In the genomic region with DNA sequence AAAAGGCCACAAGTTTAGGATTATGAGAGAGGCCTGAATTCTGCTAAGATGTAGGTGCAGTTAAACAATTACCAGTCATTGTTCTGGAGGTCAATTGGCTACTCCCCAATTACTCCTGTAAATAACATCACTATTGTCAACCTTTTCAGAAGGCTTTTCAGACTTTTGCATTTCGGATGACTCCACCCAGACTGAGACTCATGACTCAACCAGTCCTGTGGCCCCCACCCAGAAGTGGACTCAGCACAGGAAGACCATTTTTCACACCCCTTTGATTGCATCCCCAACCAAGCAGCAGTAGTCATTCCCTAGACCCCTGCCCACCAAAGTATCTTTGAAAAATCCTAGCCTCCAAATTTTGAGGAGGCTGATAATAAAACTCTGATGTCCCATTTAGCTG, we compare ENCODE assay signal across 24 cellular contexts.
DNase-seq lines count a peak whose midpoint lies in the region; ATAC-seq and TF ChIP-seq lines count a peak whose summit lies in the region.
"Had no signal": no experiment of that assay in that cellular context is flagged by ENCODE, and none has a peak within 500 bp of the region (broad histone marks: within the 10 kb centered on the region; RNA-seq: fewer than 3 reads in every experiment).

No MANE protein-coding gene starts in this region.

- H3K4me1 ChIP-seq in CD4-positive, CD25-positive, alpha-beta regulatory T cell (ENCODE audit: control insufficient read depth, insufficient read depth, low read length, poor library complexity, severe bottlenecking), result no peaks in the 10 kb centered on the region
- H3K4me1 ChIP-seq in mesendoderm (ENCODE audit: control insufficient read depth, low read depth, low read length), result peaks cover 12% of the 10 kb centered on the region
- H3K4me1 ChIP-seq in esophagus muscularis mucosa, result peaks cover 0 to 18% (median 3%) of the 10 kb centered on the region in 4 donors

- H3K9ac ChIP-seq in mesendoderm (ENCODE audit: low read length), result no peak overlapping the region

- no peak overlapping the region for H3K56ac ChIP-seq in mesendoderm (ENCODE audit: low read length)

- no peak overlapping the region for H3K4me2 ChIP-seq in mesendoderm (ENCODE audit: low read length)

- TF ChIP-seq EP300 in esophagus muscularis mucosa (IDR thresholded peaks at IDR 0.05), result no peak

- H3K36me3 Mint-ChIP-seq in CD4-positive, CD25-positive, alpha-beta regulatory T cell, result peaks cover 50% of the 10 kb centered on the region
- H3K36me3 Mint-ChIP-seq in naive thymus-derived CD8-positive, alpha-beta T cell, result peaks cover 4 to 61% (median 10%) of the 10 kb centered on the region in 3 donors

- no peaks in the 10 kb centered on the region for H3K27me3 ChIP-seq in CD4-positive, CD25-positive, alpha-beta regulatory T cell (ENCODE audit: control insufficient read depth, insufficient read depth, low read length)
- H3K27me3 ChIP-seq in mesendoderm (ENCODE audit: insufficient read depth, low read length, poor library complexity), result no peaks in the 10 kb centered on the region
- no peaks in the 10 kb centered on the region for H3K27me3 ChIP-seq in esophagus muscularis mucosa
- H3K27me3 ChIP-seq: SJCRH30 had no signal

- TF ChIP-seq CTCF in GM13976 (IDR thresholded peaks at IDR 0.05; ENCODE audit: borderline replicate concordance, control extremely low read depth, extremely low read depth, insufficient read depth, missing control alignments), result no peak
- no peak for TF ChIP-seq CTCF in esophagus muscularis mucosa (IDR thresholded peaks at IDR 0.05)

- no peak for ATAC-seq in CD4-positive, CD25-positive, alpha-beta regulatory T cell (ENCODE audit: low read depth in 2 of 2)
- ATAC-seq in naive thymus-derived CD8-positive, alpha-beta T cell, result no peak
- ATAC-seq: CD8-positive, alpha-beta T cell; HepG2; Right ventricle myocardium inferior had no signal

- no peaks in the 10 kb centered on the region for H3K27me3 Mint-ChIP-seq in CD4-positive, CD25-positive, alpha-beta regulatory T cell
- H3K27me3 Mint-ChIP-seq in naive thymus-derived CD8-positive, alpha-beta T cell, result no peaks in the 10 kb centered on the region

- no peaks in the 10 kb centered on the region for H3K79me1 ChIP-seq in mesendoderm (ENCODE audit: low read length)

- H3K4me3 Mint-ChIP-seq in CD4-positive, CD25-positive, alpha-beta regulatory T cell, result no peak overlapping the region
- H3K4me3 Mint-ChIP-seq in naive thymus-derived CD8-positive, alpha-beta T cell, result no peak overlapping the region
- H3K4me3 Mint-ChIP-seq: CD8-positive, alpha-beta T cell had no signal

- H3K18ac ChIP-seq in mesendoderm (ENCODE audit: low read length), result no peak overlapping the region

- TF ChIP-seq POLR2A in esophagus muscularis mucosa (IDR thresholded peaks at IDR 0.05; ENCODE audit: low read depth), result no peak

- H3K27ac ChIP-seq in CD4-positive, CD25-positive, alpha-beta regulatory T cell (ENCODE audit: insufficient read depth, low read length, poor library complexity, severe bottlenecking), result no peak overlapping the region
- H3K27ac ChIP-seq in mesendoderm (ENCODE audit: low read depth, low read length), result no peak overlapping the region
- no peak overlapping the region for H3K27ac ChIP-seq in esophagus muscularis mucosa (replicated peaks in 1 of 4)
- H3K27ac ChIP-seq: HL-60, SJCRH30 had no signal

- peak overlapping the region in 2 of 3 donors; percentile 23 to 54 for H3K27ac Mint-ChIP-seq in CD4-positive, CD25-positive, alpha-beta regulatory T cell
- no peak overlapping the region for H3K27ac Mint-ChIP-seq in naive thymus-derived CD8-positive, alpha-beta T cell
- H3K27ac Mint-ChIP-seq: CD8-positive, alpha-beta T cell had no signal

- no peak overlapping the region for H3K23ac ChIP-seq in mesendoderm (ENCODE audit: low read length)

- in situ Hi-C loops in GM13976 (cut with MboI; ENCODE audit: low sequenced_read_pairs, unreplicated experiment), result no loop called here

- no peak overlapping the region for H2BK15ac ChIP-seq in mesendoderm (replicated peaks; ENCODE audit: low read depth)

- no peak overlapping the region for H3K4ac ChIP-seq in mesendoderm (ENCODE audit: low read depth, low read length)

- peak overlapping the region; percentile 2 for H2BK120ac ChIP-seq in mesendoderm (ENCODE audit: low read depth, low read length)

- no peak overlapping the region for H2BK5ac ChIP-seq in mesendoderm (ENCODE audit: low read length)

- no peaks in the 10 kb centered on the region for H3K9me3 ChIP-seq in CD4-positive, CD25-positive, alpha-beta regulatory T cell (ENCODE audit: control insufficient read depth in 2 of 2, low read length in 2 of 2)
- no peaks in the 10 kb centered on the region for H3K9me3 ChIP-seq in esophagus muscularis mucosa
- H3K9me3 ChIP-seq: SJCRH30 had no signal

- no peak overlapping the region for H4K8ac ChIP-seq in mesendoderm (ENCODE audit: low read depth, low read length)

- no CpG with 5 or more reads among the region's 1 CpG for WGBS in mesendoderm (ENCODE audit: extremely low coverage, insufficient coverage, low lambda C conversion rate)
- whole genome bisulfite sequencing in esophagus muscularis mucosa, result 60% methylated on average over 1 of the region's 1 CpG

- POLR2A ChIA-PET in naive thymus-derived CD8-positive, alpha-beta T cell (lab: Charles Lee), result no interaction called here

- H3K4me3 ChIP-seq in CD4-positive, CD25-positive, alpha-beta regulatory T cell (ENCODE audit: low read depth, low read length), result no peak overlapping the region
- H3K4me3 ChIP-seq in mesendoderm (ENCODE audit: low read length) (no peak overlapping the region), esophagus muscularis mucosa (no peak overlapping the region)
- H3K4me3 ChIP-seq: SJCRH30 had no signal

- H3K79me2 ChIP-seq in mesendoderm (ENCODE audit: control insufficient read depth, insufficient read depth, low read length), result no peaks in the 10 kb centered on the region

- intact Hi-C loops in esophagus muscularis mucosa (cut with DNase I), result no loop called here

- H4K5ac ChIP-seq in mesendoderm (ENCODE audit: low read length), result no peak overlapping the region

- H2AK5ac ChIP-seq in mesendoderm (ENCODE audit: low read length), result no peak overlapping the region

- H3K9me3 Mint-ChIP-seq in CD4-positive, CD25-positive, alpha-beta regulatory T cell, result no peaks in the 10 kb centered on the region
- no peaks in the 10 kb centered on the region for H3K9me3 Mint-ChIP-seq in naive thymus-derived CD8-positive, alpha-beta T cell
- H3K9me3 Mint-ChIP-seq: CD8-positive, alpha-beta T cell had no signal

- H3K36me3 ChIP-seq in CD4-positive, CD25-positive, alpha-beta regulatory T cell (ENCODE audit: control insufficient read depth, insufficient read depth, low read length), result peaks cover 19% of the 10 kb centered on the region
- H3K36me3 ChIP-seq in mesendoderm (ENCODE audit: control insufficient read depth, insufficient read depth, low read length), result no peaks in the 10 kb centered on the region
- peaks cover 0 to 37% (median 14%) of the 10 kb centered on the region in 4 donors for H3K36me3 ChIP-seq in esophagus muscularis mucosa
- H3K36me3 ChIP-seq: SJCRH30 had no signal

- DNase-seq in CD4-positive, CD25-positive, alpha-beta regulatory T cell, result no peak
- DNase-seq in HT1080 (ENCODE audit: low read depth) (peak; percentile 10), dermis blood vessel endothelial cell (peak; percentile 1), mesendoderm (peak; percentile 5), GM13976 (ENCODE audit: low spot score) (no peak), esophagus muscularis mucosa (ENCODE audit: extremely low spot score) (no peak)
- no peak for DNase-seq in naive thymus-derived CD8-positive, alpha-beta T cell
- DNase-seq: C1 segment of cervical spinal cord; CD8-positive, alpha-beta T cell; DMS 273 treated with DMSO at 0.1 percent for 48 hours; DMS79 treated with DMSO at 0.1 percent for 48 hours; GF-D8; Karpas-422; NCI-H1092; NCI-H1436; NCI-H187; NCI-H2171 treated with DMSO at 0.1 percent for 48 hours; NCI-H345; NCI-H510A treated with DMSO at 0.1 percent for 48 hours; NCI-H774; SJCRH30 had no signal

- H3K4me1 Mint-ChIP-seq in CD4-positive, CD25-positive, alpha-beta regulatory T cell, result peaks cover 0 to 2% (median 0%) of the 10 kb centered on the region in 4 donors
- H3K4me1 Mint-ChIP-seq in naive thymus-derived CD8-positive, alpha-beta T cell, result peaks cover 0 to 4% (median 0%) of the 10 kb centered on the region in 4 donors

Comparison
In these comparisons a context has a peak if more than half of its experiments do, and no peak if none do; other contexts are left out.
1. DNase-seq: peak in HT1080 (single experiment), dermis blood vessel endothelial cell (single experiment) and mesendoderm (single experiment); none in CD4-positive, CD25-positive, alpha-beta regulatory T cell (0 of 3), naive thymus-derived CD8-positive, alpha-beta T cell (0 of 10), GM13976 (single experiment) and esophagus muscularis mucosa (single experiment).
2. H3K27ac Mint-ChIP-seq: peak in CD4-positive, CD25-positive, alpha-beta regulatory T cell (2 of 3); none in naive thymus-derived CD8-positive, alpha-beta T cell (0 of 10).